In the genomic region with DNA sequence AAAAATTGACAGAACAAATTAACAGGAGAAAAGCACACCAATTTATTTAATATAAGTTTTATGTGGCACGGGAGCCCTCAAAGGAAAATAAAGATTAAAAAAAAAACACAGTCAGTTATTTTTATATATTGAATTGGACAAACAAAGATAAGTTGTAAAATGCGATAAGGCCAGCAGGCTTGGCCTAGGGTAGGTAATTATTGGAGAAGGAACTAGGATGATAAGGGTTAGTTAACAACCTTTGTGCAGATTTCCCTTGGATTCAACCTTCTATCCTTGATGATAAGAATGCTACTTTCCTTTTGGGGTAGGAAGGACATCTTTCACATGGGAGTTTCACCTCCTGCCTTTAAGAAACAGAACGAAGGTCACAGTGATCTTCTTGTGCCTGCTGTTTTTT, we compare ENCODE assay signal across 19 cellular contexts.
"Had no signal": no experiment of that assay in that cellular context is flagged by ENCODE, and none has a peak within 500 bp of the region (broad histone marks: within the 10 kb centered on the region; RNA-seq: fewer than 3 reads in every experiment).

No MANE protein-coding gene starts in this region.

- H3K4me1 ChIP-seq: colonic mucosa, esophagus muscularis mucosa, foreskin keratinocyte, gastroesophageal sphincter, heart left ventricle, left lung, lower lobe of right lung had no signal

- H3K4me2 ChIP-seq: hepatocyte had no signal

- ATAC-seq: foreskin keratinocyte; gastroesophageal sphincter; heart left ventricle; left lung; left ventricle myocardium superior; lower lobe of right lung; naive thymus-derived CD4-positive, alpha-beta T cell had no signal

- H3K4me3 ChIP-seq: colonic mucosa, esophagus muscularis mucosa, gastroesophageal sphincter, heart left ventricle, hepatocyte, left lung, lower lobe of right lung had no signal

- DNase-seq: colonic mucosa; cortex of kidney; effector CD4-positive, alpha-beta T cell; effector memory CD4-positive, alpha-beta T cell; foreskin keratinocyte; heart left ventricle; hypothalamus; immature natural killer cell; islet precursor cell; kidney; kidney glomerular epithelial cell; left lung; left ventricle myocardium superior; lower lobe of right lung; mesenchymal stem cell; naive thymus-derived CD4-positive, alpha-beta T cell had no signal

- H3K27me3 ChIP-seq: colonic mucosa, hepatocyte had no signal

- H3K9me3 ChIP-seq: colonic mucosa, esophagus muscularis mucosa, gastroesophageal sphincter, heart left ventricle, left lung, lower lobe of right lung had no signal

- H3K27ac ChIP-seq: colonic mucosa, esophagus muscularis mucosa, foreskin keratinocyte, gastroesophageal sphincter, heart left ventricle, hepatocyte, left lung, lower lobe of right lung had no signal

- H3K36me3 ChIP-seq: colonic mucosa, esophagus muscularis mucosa, gastroesophageal sphincter, heart left ventricle, left lung, lower lobe of right lung had no signal
